Comparison of ENCODE assay signal across 20 cellular contexts in genomic region chr12:129854591-129854990, GRCh38. TPM values are rescaled to one million over a fixed set of nuclear protein-coding genes. Genes with fewer than 3 reads are reported as not detected.
"Had no signal": no experiment of that assay in that cellular context is flagged by ENCODE, and none has a peak within 500 bp of the region (broad histone marks: within the 10 kb centered on the region; RNA-seq: fewer than 3 reads in every experiment).

No MANE protein-coding gene starts in this region.

- DNase-seq: activated CD4-positive, alpha-beta T cell treated with anti-CD3 and anti-CD28 coated beads for 4 hours; activated CD4-positive, alpha-beta T cell treated with anti-CD3 and anti-CD28 coated beads, Interleukin-2, amount 50 U/mL, for 4 hours; activated CD8-positive, alpha-beta memory T cell treated with anti-CD3 and anti-CD28 coated beads, Interleukin-2, amount 50 U/mL, for 48 hours; activated CD8-positive, alpha-beta T cell treated with anti-CD3 and anti-CD28 coated beads, Interleukin-2, amount 10 ng/mL, durations not matched to agents 7 days and 5 days; activated T-cell treated with anti-CD3 and anti-CD28 coated beads, Interleukin-2, amount 50 U/mL, for 1 hour; KBM-7; NCI-H1092; NCI-H1417; NCI-H1930; NCI-H2107; NCI-H345; NCI-H510A; NCI-H69; PC-3; SHP77 had no signal

- H3K4me3 Mint-ChIP-seq: activated CD8-positive, alpha-beta T cell treated with anti-CD3 and anti-CD28 coated beads, Interleukin-2, amount 10 ng/mL, durations not matched to agents 7 days and 5 days; activated naive CD4-positive, alpha-beta T cell treated with anti-CD3 and anti-CD28 coated beads, Interleukin-2, amount 50 U/mL, for 24 hours; brain; T-helper 1 cell treated with Interleukin-12 subunit alpha and Interleukin-12 subunit beta and Interleukin-4 antibody, amounts not matched to agents 30 μg/mL and 1 μg/mL, for 36 hours had no signal

- H3K9me3 Mint-ChIP-seq: activated naive CD4-positive, alpha-beta T cell treated with anti-CD3 and anti-CD28 coated beads, Interleukin-2, amount 50 U/mL, for 24 hours; T-helper 1 cell treated with Interleukin-12 subunit alpha and Interleukin-12 subunit beta and Interleukin-4 antibody, amounts not matched to agents 30 μg/mL and 1 μg/mL, for 36 hours had no signal

- H3K4me1 Mint-ChIP-seq: activated naive CD4-positive, alpha-beta T cell treated with anti-CD3 and anti-CD28 coated beads, Interleukin-2, amount 50 U/mL, for 24 hours had no signal

- H3K27ac Mint-ChIP-seq: activated CD8-positive, alpha-beta T cell treated with anti-CD3 and anti-CD28 coated beads, Interleukin-2, amount 10 ng/mL, durations not matched to agents 7 days and 5 days; activated naive CD4-positive, alpha-beta T cell treated with anti-CD3 and anti-CD28 coated beads, Interleukin-2, amount 50 U/mL, for 24 hours; brain; T-helper 1 cell treated with Interleukin-12 subunit alpha and Interleukin-12 subunit beta and Interleukin-4 antibody, amounts not matched to agents 30 μg/mL and 1 μg/mL, for 36 hours had no signal

- H3K36me3 Mint-ChIP-seq: activated naive CD4-positive, alpha-beta T cell treated with anti-CD3 and anti-CD28 coated beads, Interleukin-2, amount 50 U/mL, for 24 hours; brain had no signal

RNA-seq across cellular contexts. Expression of gene TMEM132D, which starts 49.2 kb away (rescaled TPM):
- total RNA-seq: activated CD8-positive, alpha-beta T cell treated with anti-CD3 and anti-CD28 coated beads, Interleukin-2, amount 10 ng/mL, durations not matched to agents 7 days and 5 days; astrocyte; LHCN-M2; PC-3 had no signal
